8 cellular contexts compared by ENCODE assay signal in the genomic region with DNA sequence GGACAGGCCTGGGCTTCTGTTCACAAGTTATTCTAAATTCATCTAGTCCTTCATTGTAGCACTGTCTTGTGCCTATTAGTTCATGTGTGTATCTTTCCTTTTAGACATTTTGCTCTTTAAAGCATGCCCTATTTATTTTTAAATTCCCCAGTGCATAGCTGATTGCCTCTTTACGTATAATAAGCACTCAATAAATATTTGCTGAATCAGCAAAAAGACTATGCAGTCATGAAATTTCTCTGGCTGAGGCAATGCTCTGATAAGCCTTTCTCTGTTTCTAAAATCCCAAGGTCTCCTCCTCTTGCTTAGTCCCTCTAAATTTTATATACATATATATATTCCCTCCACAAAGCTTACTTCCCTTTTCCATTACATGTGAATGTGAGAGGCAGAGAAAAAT.
"Had no signal": no experiment of that assay in that cellular context is flagged by ENCODE, and none has a peak within 500 bp of the region (broad histone marks: within the 10 kb centered on the region; RNA-seq: fewer than 3 reads in every experiment).

No MANE protein-coding gene starts in this region.

- H3K9ac ChIP-seq: KMS-11 had no signal

- H3K4me2 ChIP-seq: GM23338, KMS-11 had no signal

- H3K4me3 Mint-ChIP-seq: GM23338, HFFc6 had no signal

- H3K36me3 ChIP-seq: HAP-1 had no signal

- H3K4me3 ChIP-seq: GM23338, HAP-1 had no signal

- ATAC-seq: GM23338, HCT116 had no signal

- H3K9me3 Mint-ChIP-seq: GM23338 had no signal

- FAIRE-seq: HTR-8/SVneo had no signal

- H3K27ac Mint-ChIP-seq: GM23338, HFFc6 had no signal

- H3K4me1 ChIP-seq: HAP-1 had no signal

- DNase-seq: H7, HFFc6, KBM-7 had no signal

- H3K9me3 ChIP-seq: HAP-1 had no signal

- H3K27ac ChIP-seq: KMS-11 had no signal
